In genomic region chr10:13880760-13881159, GRCh38 we compare ENCODE assay signal across 2 cellular contexts.
TF ChIP-seq lines count a peak whose summit lies in the region.

No MANE protein-coding gene starts in this region.

TF ChIP-seq in IMR-90, 13 proteins besides CTCF, POLR2A, EP300 and RAD21:
- TF ChIP-seq BHLHE40 (IDR thresholded peaks at IDR 0.05; ENCODE audit: low read depth, low read length) = no peak
- no peak for TF ChIP-seq RFX5 (IDR thresholded peaks at IDR 0.05; ENCODE audit: low read depth, low read length)
- no peak for TF ChIP-seq RCOR1 (IDR thresholded peaks at IDR 0.05; ENCODE audit: insufficient replicate concordance, low read length)
TF ChIP-seq in IMR-90: peak in this region for 0.

TF ChIP-seq in endothelial cell of umbilical vein, 7 proteins besides CTCF, POLR2A, EP300 and RAD21:
- no peak for TF ChIP-seq EZH2 (IDR thresholded peaks at IDR 0.05; ENCODE audit: borderline replicate concordance, low read depth, low read length, severe bottlenecking)
- no peak for TF ChIP-seq GATA2 (IDR thresholded peaks at IDR 0.05; ENCODE audit: insufficient read depth, insufficient read length, low read depth, low read length)
- TF ChIP-seq POLR2AphosphoS5 (IDR thresholded peaks at IDR 0.05; ENCODE audit: insufficient read depth, low read depth, low read length) = no peak
- no peak for TF ChIP-seq FOS (IDR thresholded peaks at IDR 0.05; ENCODE audit: borderline replicate concordance, insufficient read depth, low read length)
- TF ChIP-seq MYC (IDR thresholded peaks at IDR 0.05; ENCODE audit: low read depth, low read length) = no peak
- TF ChIP-seq MAX (IDR thresholded peaks at IDR 0.05; ENCODE audit: insufficient read depth, insufficient read length) = no peak
TF ChIP-seq in endothelial cell of umbilical vein: peak in this region for 0.
